ENCODE assay signal across 26 cellular contexts in genomic region chr2:224055101-224055500, GRCh38. TPM values are rescaled to one million over a fixed set of nuclear protein-coding genes. Genes with fewer than 3 reads are reported as not detected.
DNase-seq lines count a peak whose midpoint lies in the region; TF ChIP-seq lines count a peak whose summit lies in the region.
"Had no signal": no experiment of that assay in that cellular context is flagged by ENCODE, and none has a peak within 500 bp of the region (broad histone marks: within the 10 kb centered on the region; RNA-seq: fewer than 3 reads in every experiment).

No MANE protein-coding gene starts in this region.

- H2AK5ac ChIP-seq in mesendoderm (ENCODE audit: low read length): peak overlapping the region; percentile 77

- H3K4me1 ChIP-seq in mesendoderm (ENCODE audit: control insufficient read depth, low read depth, low read length): no peaks in the 10 kb centered on the region
- H3K4me1 ChIP-seq: A549; BLaER1 treated with 17β-estradiol and CSF1 and Interleukin-3, amounts not matched to agents 10 nM and 100 nM; SJSA1 had no signal

- H3K18ac ChIP-seq in mesendoderm (ENCODE audit: low read length): no peak overlapping the region

- no peak overlapping the region for H2BK5ac ChIP-seq in mesendoderm (ENCODE audit: low read length)

- H3K23ac ChIP-seq in mesendoderm (ENCODE audit: low read length): no peak overlapping the region

- H4K5ac ChIP-seq in mesendoderm (ENCODE audit: low read length): no peak overlapping the region

- no peak overlapping the region for H4K8ac ChIP-seq in mesendoderm (ENCODE audit: low read depth, low read length)

- TF ChIP-seq CTCF in epithelial cell of esophagus (IDR thresholded peaks at IDR 0.05; ENCODE audit: insufficient read depth, low read depth, low read length, missing control alignments): no peak

- H3K56ac ChIP-seq in mesendoderm (ENCODE audit: low read length): no peak overlapping the region

- no peak overlapping the region for H2BK15ac ChIP-seq in mesendoderm (replicated peaks; ENCODE audit: low read depth)

- H3K79me1 ChIP-seq in mesendoderm (ENCODE audit: low read length): no peaks in the 10 kb centered on the region

- H3K4me3 ChIP-seq in epithelial cell of esophagus (ENCODE audit: low read length): no peak overlapping the region
- H3K4me3 ChIP-seq in mesendoderm (ENCODE audit: low read length): no peak overlapping the region
- H3K4me3 ChIP-seq: A549; BLaER1 treated with 17β-estradiol and CSF1 and Interleukin-3, amounts not matched to agents 10 nM and 100 nM; PC-9; SJSA1 had no signal

- no CpG with 5 or more reads among the region's 3 CpGs for WGBS in mesendoderm (ENCODE audit: extremely low coverage, insufficient coverage, low lambda C conversion rate)

- no peak for TF ChIP-seq POLR2A in erythroblast (IDR thresholded peaks at IDR 0.05; ENCODE audit: low read length)

- no peak overlapping the region for H2BK120ac ChIP-seq in mesendoderm (ENCODE audit: low read depth, low read length)

- H3K4ac ChIP-seq in mesendoderm (ENCODE audit: low read depth, low read length): no peak overlapping the region

- H3K9ac ChIP-seq in mesendoderm (ENCODE audit: low read length): no peak overlapping the region
- H3K9ac ChIP-seq: BLaER1 treated with 17β-estradiol and CSF1 and Interleukin-3, amounts not matched to agents 10 nM and 100 nM had no signal

- H3K4me2 ChIP-seq in mesendoderm (ENCODE audit: low read length): no peak overlapping the region
- H3K4me2 ChIP-seq: A549; BLaER1 treated with 17β-estradiol and CSF1 and Interleukin-3, amounts not matched to agents 10 nM and 100 nM; PC-9 had no signal

- DNase-seq in EL (peak; percentile 22), M059J (ENCODE audit: low read depth) (peak; percentile 5), epithelial cell of esophagus (ENCODE audit: low read depth) (peak; percentile 33), mesendoderm (no peak), erythroblast (lab: John Stamatoyannopoulos, UW) (no peak), activated gamma-delta T cell (lab: John Stamatoyannopoulos, UW) (no peak), anterior cingulate cortex (lab: John Stamatoyannopoulos, UW) (no peak)
- DNase-seq: AML-193; CD4-positive, alpha-beta T cell; DMS53; GF-D8; KBM-7; NCI-H1048; NCI-H1417; NCI-H1694; NCI-H2029 treated with DMSO at 0.1 percent for 48 hours; NCI-H446 treated with DMSO at 0.1 percent for 48 hours; NCI-H526; NCI-H82; NK-92 treated with Interleukin-12 subunit alpha and Interleukin-12 subunit beta, amount 100 ng/mL, for 24 hours; PC-9; Right ventricle myocardium superior; RPMI8226 had no signal

- no peaks in the 10 kb centered on the region for H3K79me2 ChIP-seq in mesendoderm (ENCODE audit: control insufficient read depth, insufficient read depth, low read length)

- no peaks in the 10 kb centered on the region for H3K27me3 ChIP-seq in mesendoderm (ENCODE audit: insufficient read depth, low read length, poor library complexity)
- H3K27me3 ChIP-seq: BLaER1 treated with 17β-estradiol and CSF1 and Interleukin-3, amounts not matched to agents 10 nM and 100 nM had no signal

- H3K36me3 ChIP-seq in mesendoderm (ENCODE audit: control insufficient read depth, insufficient read depth, low read length): no peaks in the 10 kb centered on the region
- H3K36me3 ChIP-seq: BLaER1 treated with 17β-estradiol and CSF1 and Interleukin-3, amounts not matched to agents 10 nM and 100 nM; SJSA1 had no signal

- H3K27ac ChIP-seq in mesendoderm (ENCODE audit: low read depth, low read length): no peak overlapping the region
- H3K27ac ChIP-seq: A549; BLaER1 treated with 17β-estradiol and CSF1 and Interleukin-3, amounts not matched to agents 10 nM and 100 nM; PC-9; SJSA1 had no signal

RNA-seq across cellular contexts. Expression of gene SERPINE2, which starts 16.0 kb away (rescaled TPM):
- total RNA-seq in M059J (2014; rRNA removed; shearing (Covaris generic)): 231 and 246 TPM in 2 replicates
- 995 TPM for polyA plus RNA-seq in mesendoderm (2013, experiment 1 of 2)
- 979 TPM for polyA plus RNA-seq in mesendoderm (2013, experiment 2 of 2)

Comparison
In these comparisons a context has a peak if more than half of its experiments do, and no peak if none do; other contexts are left out.
1. DNase-seq: peak in EL (single experiment), M059J (single experiment) and epithelial cell of esophagus (single experiment); none in mesendoderm (single experiment), erythroblast (0 of 2), activated gamma-delta T cell (single experiment) and anterior cingulate cortex (0 of 58).